ENCODE assay signal across 32 cellular contexts in genomic region chr9:137230720-137231207, GRCh38. TPM values are rescaled to one million over a fixed set of nuclear protein-coding genes. Genes with fewer than 3 reads are reported as not detected.
"Had no signal": no experiment of that assay in that cellular context is flagged by ENCODE, and none has a peak within 500 bp of the region (broad histone marks: within the 10 kb centered on the region; RNA-seq: fewer than 3 reads in every experiment).

SLC34A3 (plus strand) TSS chr9:137230901; CDS start chr9:137231703, 802 bp downstream.

- H3K36me3 ChIP-seq: heart left ventricle, left ventricle myocardium inferior, lower lobe of right lung, neutrophil, tibial nerve, upper lobe of right lung, vagina had no signal

- H3K27ac Mint-ChIP-seq: immature natural killer cell; memory B cell; nephron progenitor cell; stimulated activated naive B cell treated with anti-CD40 and anti-IgM and Interleukin-4, amounts not matched to agents 10 μg/mL and 1 μg/mL and 100 μg/mL, for 72 hours had no signal

- H3K4me1 ChIP-seq: psoas muscle, upper lobe of right lung had no signal

- H3K27me3 ChIP-seq: testis had no signal

- ATAC-seq: esophagus mucosa; heart left ventricle; left cardiac atrium; lower lobe of right lung; psoas muscle; sciatic nerve; stimulated activated naive B cell treated with anti-CD40 and anti-IgM and Interleukin-4, amounts not matched to agents 10 μg/mL and 1 μg/mL and 100 μg/mL, for 72 hours; stimulated activated naive CD8-positive, alpha-beta T cell treated with anti-CD3 and anti-CD28 coated beads, Interleukin-15, amount 100 ng/mL, for 72 hours; upper lobe of right lung had no signal

- H3K4me1 Mint-ChIP-seq: immature natural killer cell had no signal

- H3K9me3 ChIP-seq: heart left ventricle, left ventricle myocardium inferior, lower lobe of right lung, neutrophil, psoas muscle, testis, tibial nerve, upper lobe of right lung, vagina had no signal

- H3K9me3 Mint-ChIP-seq: immature natural killer cell; memory B cell; nephron progenitor cell; stimulated activated naive B cell treated with anti-CD40 and anti-IgM and Interleukin-4, amounts not matched to agents 10 μg/mL and 1 μg/mL and 100 μg/mL, for 72 hours; stimulated activated naive CD8-positive, alpha-beta T cell treated with anti-CD3 and anti-CD28 coated beads, Interleukin-15, amount 100 ng/mL, for 72 hours had no signal

- FAIRE-seq: endometrium, frontal cortex, keratinocyte had no signal

- H3K4me3 ChIP-seq: dorsolateral prefrontal cortex, heart left ventricle, left ventricle myocardium inferior, lower lobe of right lung, psoas muscle, testis, tibial nerve, upper lobe of right lung, vagina had no signal

- H3K4me3 Mint-ChIP-seq: immature natural killer cell; memory B cell; nephron progenitor cell; stimulated activated naive B cell treated with anti-CD40 and anti-IgM and Interleukin-4, amounts not matched to agents 10 μg/mL and 1 μg/mL and 100 μg/mL, for 72 hours; stimulated activated naive CD8-positive, alpha-beta T cell treated with anti-CD3 and anti-CD28 coated beads, Interleukin-15, amount 100 ng/mL, for 72 hours had no signal

- H3K36me3 Mint-ChIP-seq: immature natural killer cell had no signal

- H3K27ac ChIP-seq: dorsolateral prefrontal cortex, heart left ventricle, left ventricle myocardium inferior, lower lobe of right lung, neutrophil, psoas muscle, testis, tibial nerve, upper lobe of right lung, vagina had no signal

- DNase-seq: cortex of kidney; dorsolateral prefrontal cortex; effector memory CD4-positive, alpha-beta T cell; heart left ventricle; immature natural killer cell; left cardiac atrium; left ventricle myocardium inferior; lower lobe of right lung; midbrain; nephron progenitor cell; psoas muscle; retina; stimulated activated CD4-positive, alpha-beta T cell treated with anti-CD3 and anti-CD28 coated beads, Interleukin-2, amount 100 ng/mL, for 24 hours; stimulated activated CD4-positive, alpha-beta T cell treated with anti-CD3 and anti-CD28 coated beads, Interleukin-4, amount 100 ng/mL, for 4 hours; stimulated activated naive B cell treated with anti-CD40 and anti-IgM and Interleukin-4, amounts not matched to agents 10 μg/mL and 1 μg/mL and 100 μg/mL, for 72 hours; stimulated activated naive CD8-positive, alpha-beta T cell treated with anti-CD3 and anti-CD28 coated beads, Interleukin-15, amount 100 ng/mL, for 72 hours; testis; upper lobe of right lung had no signal

RNA-seq across cellular contexts. Expression of gene SLC34A3, which starts in this region (rescaled TPM):
- total RNA-seq: fibroblast of lung, frontal cortex, glomerular endothelial cell, heart left ventricle, left cardiac atrium, left ventricle myocardium inferior, lower lobe of right lung, osteoblast, psoas muscle, sciatic nerve, skeletal muscle tissue, subcutaneous adipose tissue, tibial nerve, vagina had no signal
- polyA plus RNA-seq: fibroblast of lung, heart left ventricle, immature natural killer cell, keratinocyte, psoas muscle had no signal
